ENCODE assay signal across 1 cellular context in genomic region chr6:169317441-169318202, GRCh38.
TF ChIP-seq lines count a peak whose summit lies in the region.

No MANE protein-coding gene starts in this region.

TF ChIP-seq in IMR-90, 13 proteins besides CTCF, POLR2A, EP300 and RAD21 (continued from another document):
- no peak for TF ChIP-seq USF2 (IDR thresholded peaks at IDR 0.05; ENCODE audit: low read depth, low read length)
- TF ChIP-seq SMC3 (IDR thresholded peaks at IDR 0.05; ENCODE audit: low read depth, low read length), result no peak
- no peak for TF ChIP-seq MAZ (IDR thresholded peaks at IDR 0.05; ENCODE audit: borderline replicate concordance, low read depth, low read length)
- TF ChIP-seq MXI1 (IDR thresholded peaks at IDR 0.05; ENCODE audit: borderline replicate concordance, low read depth, low read length), result no peak
- no peak for TF ChIP-seq MAFK (IDR thresholded peaks at IDR 0.05; ENCODE audit: low read depth, low read length)
- no peak for TF ChIP-seq FOS (IDR thresholded peaks at IDR 0.05; ENCODE audit: low read depth, low read length)
- no peak for TF ChIP-seq RCOR1 (IDR thresholded peaks at IDR 0.05; ENCODE audit: insufficient replicate concordance, low read length)
- TF ChIP-seq CEBPB (IDR thresholded peaks at IDR 0.05; ENCODE audit: low read depth, low read length), result no peak
- TF ChIP-seq CHD1 (IDR thresholded peaks at IDR 0.05; ENCODE audit: low read depth, low read length), result no peak
- TF ChIP-seq NFE2L2 (IDR thresholded peaks at IDR 0.05; ENCODE audit: low read depth, low read length), result no peak
